1 cellular context compared by ENCODE assay signal in genomic region chr12:125332900-125333299, GRCh38.
TF ChIP-seq lines count a peak whose summit lies in the region.

No MANE protein-coding gene starts in this region.

TF ChIP-seq in GM12878, 131 proteins besides CTCF, POLR2A, EP300 and RAD21 (continued from another document):
- no peak for TF ChIP-seq ZBTB11 (CRISPR knock-in tag; IDR thresholded peaks at IDR 0.05)
- TF ChIP-seq ELK1 (IDR thresholded peaks at IDR 0.05; ENCODE audit: low read depth, low read length) = no peak
- TF ChIP-seq RUNX3 (IDR thresholded peaks at IDR 0.05; ENCODE audit: low read length) = no peak
- no peak for TF ChIP-seq MAX (IDR thresholded peaks at IDR 0.05; ENCODE audit: low read depth, low read length)
- no peak for TF ChIP-seq RB1 (IDR thresholded peaks at IDR 0.05; ENCODE audit: borderline replicate concordance)
- no peak for TF ChIP-seq DPF2 (IDR thresholded peaks at IDR 0.05)
- no peak for TF ChIP-seq PKNOX1 (IDR thresholded peaks at IDR 0.05)
- no peak for TF ChIP-seq MYC (IDR thresholded peaks at IDR 0.05; ENCODE audit: insufficient read depth, insufficient read length, insufficient replicate concordance, low read length, severe bottlenecking)
- no peak for TF ChIP-seq MEF2B (IDR thresholded peaks at IDR 0.05; ENCODE audit: partially characterized antibody, poor library complexity, severe bottlenecking)
- TF ChIP-seq SPI1 (IDR thresholded peaks at IDR 0.05; ENCODE audit: borderline replicate concordance, insufficient read depth, low read depth, low read length) = no peak
